In the genomic region with DNA sequence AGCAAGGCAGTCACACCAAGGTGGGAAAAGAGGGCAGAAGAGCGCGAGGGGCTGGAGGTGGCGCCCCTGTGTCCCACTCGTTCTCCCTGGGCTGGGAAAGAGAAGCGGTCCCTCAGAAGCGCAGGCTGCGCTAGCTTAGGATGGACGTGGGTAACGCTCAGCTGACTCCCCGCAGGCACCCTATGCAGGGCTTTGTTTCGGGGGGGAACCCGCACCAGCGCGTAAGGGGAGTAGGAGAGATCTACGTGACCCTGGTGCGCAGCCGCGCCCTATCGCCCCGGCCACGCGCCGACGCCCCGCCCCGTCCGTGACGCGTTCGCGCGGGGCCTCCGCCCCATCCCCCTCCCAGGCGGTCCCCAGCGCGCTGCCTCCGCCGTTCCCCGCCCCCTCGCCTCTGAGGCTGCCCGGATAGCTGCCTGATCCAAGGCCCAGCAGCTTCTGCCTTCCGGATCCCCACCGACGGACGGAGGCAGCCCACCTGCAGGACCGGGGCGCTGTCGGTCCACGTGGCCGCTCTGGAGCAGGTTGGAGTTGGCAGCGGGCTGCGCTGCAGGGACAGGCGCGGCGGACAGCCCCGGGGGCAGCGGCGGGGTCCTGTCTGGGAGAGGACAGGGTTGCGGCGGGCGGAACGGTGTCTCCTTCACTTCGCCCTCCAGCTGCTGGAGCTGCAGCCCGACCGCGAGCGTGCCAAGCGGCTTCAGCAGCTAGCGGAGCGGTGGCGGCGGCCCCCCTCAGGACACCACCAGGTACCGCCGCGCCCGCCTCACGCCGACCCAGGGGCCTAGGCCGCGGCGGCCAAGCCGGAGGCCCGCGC, we compare ENCODE assay signal across 1 cellular context.
TF ChIP-seq lines count a peak whose summit lies in the region.

A gene with protein sequence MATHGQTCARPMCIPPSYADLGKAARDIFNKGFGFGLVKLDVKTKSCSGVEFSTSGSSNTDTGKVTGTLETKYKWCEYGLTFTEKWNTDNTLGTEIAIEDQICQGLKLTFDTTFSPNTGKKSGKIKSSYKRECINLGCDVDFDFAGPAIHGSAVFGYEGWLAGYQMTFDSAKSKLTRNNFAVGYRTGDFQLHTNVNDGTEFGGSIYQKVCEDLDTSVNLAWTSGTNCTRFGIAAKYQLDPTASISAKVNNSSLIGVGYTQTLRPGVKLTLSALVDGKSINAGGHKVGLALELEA (plus strand): TSS at position 604 of the 814 bp plus-strand sequence. CDS start 363 bp downstream, outside the sequence.

TF ChIP-seq in K562, 482 proteins besides CTCF, POLR2A, EP300 and RAD21 (continued from another document and continues in another):
- TF ChIP-seq, protein P1, sequence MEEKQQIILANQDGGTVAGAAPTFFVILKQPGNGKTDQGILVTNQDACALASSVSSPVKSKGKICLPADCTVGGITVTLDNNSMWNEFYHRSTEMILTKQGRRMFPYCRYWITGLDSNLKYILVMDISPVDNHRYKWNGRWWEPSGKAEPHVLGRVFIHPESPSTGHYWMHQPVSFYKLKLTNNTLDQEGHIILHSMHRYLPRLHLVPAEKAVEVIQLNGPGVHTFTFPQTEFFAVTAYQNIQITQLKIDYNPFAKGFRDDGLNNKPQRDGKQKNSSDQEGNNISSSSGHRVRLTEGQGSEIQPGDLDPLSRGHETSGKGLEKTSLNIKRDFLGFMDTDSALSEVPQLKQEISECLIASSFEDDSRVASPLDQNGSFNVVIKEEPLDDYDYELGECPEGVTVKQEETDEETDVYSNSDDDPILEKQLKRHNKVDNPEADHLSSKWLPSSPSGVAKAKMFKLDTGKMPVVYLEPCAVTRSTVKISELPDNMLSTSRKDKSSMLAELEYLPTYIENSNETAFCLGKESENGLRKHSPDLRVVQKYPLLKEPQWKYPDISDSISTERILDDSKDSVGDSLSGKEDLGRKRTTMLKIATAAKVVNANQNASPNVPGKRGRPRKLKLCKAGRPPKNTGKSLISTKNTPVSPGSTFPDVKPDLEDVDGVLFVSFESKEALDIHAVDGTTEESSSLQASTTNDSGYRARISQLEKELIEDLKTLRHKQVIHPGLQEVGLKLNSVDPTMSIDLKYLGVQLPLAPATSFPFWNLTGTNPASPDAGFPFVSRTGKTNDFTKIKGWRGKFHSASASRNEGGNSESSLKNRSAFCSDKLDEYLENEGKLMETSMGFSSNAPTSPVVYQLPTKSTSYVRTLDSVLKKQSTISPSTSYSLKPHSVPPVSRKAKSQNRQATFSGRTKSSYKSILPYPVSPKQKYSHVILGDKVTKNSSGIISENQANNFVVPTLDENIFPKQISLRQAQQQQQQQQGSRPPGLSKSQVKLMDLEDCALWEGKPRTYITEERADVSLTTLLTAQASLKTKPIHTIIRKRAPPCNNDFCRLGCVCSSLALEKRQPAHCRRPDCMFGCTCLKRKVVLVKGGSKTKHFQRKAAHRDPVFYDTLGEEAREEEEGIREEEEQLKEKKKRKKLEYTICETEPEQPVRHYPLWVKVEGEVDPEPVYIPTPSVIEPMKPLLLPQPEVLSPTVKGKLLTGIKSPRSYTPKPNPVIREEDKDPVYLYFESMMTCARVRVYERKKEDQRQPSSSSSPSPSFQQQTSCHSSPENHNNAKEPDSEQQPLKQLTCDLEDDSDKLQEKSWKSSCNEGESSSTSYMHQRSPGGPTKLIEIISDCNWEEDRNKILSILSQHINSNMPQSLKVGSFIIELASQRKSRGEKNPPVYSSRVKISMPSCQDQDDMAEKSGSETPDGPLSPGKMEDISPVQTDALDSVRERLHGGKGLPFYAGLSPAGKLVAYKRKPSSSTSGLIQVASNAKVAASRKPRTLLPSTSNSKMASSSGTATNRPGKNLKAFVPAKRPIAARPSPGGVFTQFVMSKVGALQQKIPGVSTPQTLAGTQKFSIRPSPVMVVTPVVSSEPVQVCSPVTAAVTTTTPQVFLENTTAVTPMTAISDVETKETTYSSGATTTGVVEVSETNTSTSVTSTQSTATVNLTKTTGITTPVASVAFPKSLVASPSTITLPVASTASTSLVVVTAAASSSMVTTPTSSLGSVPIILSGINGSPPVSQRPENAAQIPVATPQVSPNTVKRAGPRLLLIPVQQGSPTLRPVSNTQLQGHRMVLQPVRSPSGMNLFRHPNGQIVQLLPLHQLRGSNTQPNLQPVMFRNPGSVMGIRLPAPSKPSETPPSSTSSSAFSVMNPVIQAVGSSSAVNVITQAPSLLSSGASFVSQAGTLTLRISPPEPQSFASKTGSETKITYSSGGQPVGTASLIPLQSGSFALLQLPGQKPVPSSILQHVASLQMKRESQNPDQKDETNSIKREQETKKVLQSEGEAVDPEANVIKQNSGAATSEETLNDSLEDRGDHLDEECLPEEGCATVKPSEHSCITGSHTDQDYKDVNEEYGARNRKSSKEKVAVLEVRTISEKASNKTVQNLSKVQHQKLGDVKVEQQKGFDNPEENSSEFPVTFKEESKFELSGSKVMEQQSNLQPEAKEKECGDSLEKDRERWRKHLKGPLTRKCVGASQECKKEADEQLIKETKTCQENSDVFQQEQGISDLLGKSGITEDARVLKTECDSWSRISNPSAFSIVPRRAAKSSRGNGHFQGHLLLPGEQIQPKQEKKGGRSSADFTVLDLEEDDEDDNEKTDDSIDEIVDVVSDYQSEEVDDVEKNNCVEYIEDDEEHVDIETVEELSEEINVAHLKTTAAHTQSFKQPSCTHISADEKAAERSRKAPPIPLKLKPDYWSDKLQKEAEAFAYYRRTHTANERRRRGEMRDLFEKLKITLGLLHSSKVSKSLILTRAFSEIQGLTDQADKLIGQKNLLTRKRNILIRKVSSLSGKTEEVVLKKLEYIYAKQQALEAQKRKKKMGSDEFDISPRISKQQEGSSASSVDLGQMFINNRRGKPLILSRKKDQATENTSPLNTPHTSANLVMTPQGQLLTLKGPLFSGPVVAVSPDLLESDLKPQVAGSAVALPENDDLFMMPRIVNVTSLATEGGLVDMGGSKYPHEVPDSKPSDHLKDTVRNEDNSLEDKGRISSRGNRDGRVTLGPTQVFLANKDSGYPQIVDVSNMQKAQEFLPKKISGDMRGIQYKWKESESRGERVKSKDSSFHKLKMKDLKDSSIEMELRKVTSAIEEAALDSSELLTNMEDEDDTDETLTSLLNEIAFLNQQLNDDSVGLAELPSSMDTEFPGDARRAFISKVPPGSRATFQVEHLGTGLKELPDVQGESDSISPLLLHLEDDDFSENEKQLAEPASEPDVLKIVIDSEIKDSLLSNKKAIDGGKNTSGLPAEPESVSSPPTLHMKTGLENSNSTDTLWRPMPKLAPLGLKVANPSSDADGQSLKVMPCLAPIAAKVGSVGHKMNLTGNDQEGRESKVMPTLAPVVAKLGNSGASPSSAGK (IDR thresholded peaks at IDR 0.05) = 0 out of 2 replicates have a peak, but pooled peaks have one; percentile 71
- TF ChIP-seq, protein P2, sequence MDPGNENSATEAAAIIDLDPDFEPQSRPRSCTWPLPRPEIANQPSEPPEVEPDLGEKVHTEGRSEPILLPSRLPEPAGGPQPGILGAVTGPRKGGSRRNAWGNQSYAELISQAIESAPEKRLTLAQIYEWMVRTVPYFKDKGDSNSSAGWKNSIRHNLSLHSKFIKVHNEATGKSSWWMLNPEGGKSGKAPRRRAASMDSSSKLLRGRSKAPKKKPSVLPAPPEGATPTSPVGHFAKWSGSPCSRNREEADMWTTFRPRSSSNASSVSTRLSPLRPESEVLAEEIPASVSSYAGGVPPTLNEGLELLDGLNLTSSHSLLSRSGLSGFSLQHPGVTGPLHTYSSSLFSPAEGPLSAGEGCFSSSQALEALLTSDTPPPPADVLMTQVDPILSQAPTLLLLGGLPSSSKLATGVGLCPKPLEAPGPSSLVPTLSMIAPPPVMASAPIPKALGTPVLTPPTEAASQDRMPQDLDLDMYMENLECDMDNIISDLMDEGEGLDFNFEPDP (CRISPR knock-in tag; IDR thresholded peaks at IDR 0.05) = peak; percentile 68; the same call in 1 of the 2 replicates
- TF ChIP-seq, protein P3, sequence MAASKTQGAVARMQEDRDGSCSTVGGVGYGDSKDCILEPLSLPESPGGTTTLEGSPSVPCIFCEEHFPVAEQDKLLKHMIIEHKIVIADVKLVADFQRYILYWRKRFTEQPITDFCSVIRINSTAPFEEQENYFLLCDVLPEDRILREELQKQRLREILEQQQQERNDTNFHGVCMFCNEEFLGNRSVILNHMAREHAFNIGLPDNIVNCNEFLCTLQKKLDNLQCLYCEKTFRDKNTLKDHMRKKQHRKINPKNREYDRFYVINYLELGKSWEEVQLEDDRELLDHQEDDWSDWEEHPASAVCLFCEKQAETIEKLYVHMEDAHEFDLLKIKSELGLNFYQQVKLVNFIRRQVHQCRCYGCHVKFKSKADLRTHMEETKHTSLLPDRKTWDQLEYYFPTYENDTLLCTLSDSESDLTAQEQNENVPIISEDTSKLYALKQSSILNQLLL (CRISPR knock-in tag; IDR thresholded peaks at IDR 0.05; ENCODE audit: borderline replicate concordance) = no peak
- TF ChIP-seq TEAD2 (tag; IDR thresholded peaks at IDR 0.05) = no peak
- TF ChIP-seq POLR2G (IDR thresholded peaks at IDR 0.05; ENCODE audit: low read depth, low read length) = peak; percentile 96
- no peak for TF ChIP-seq HOXB6 (CRISPR knock-in tag; IDR thresholded peaks at IDR 0.05; ENCODE audit: borderline replicate concordance)
- TF ChIP-seq HDAC1 (IDR thresholded peaks at IDR 0.05) = peak in 1 of 2 experiments; percentile 88; a peak in 2 of 4 replicates
- TF ChIP-seq CBFA2T3 (IDR thresholded peaks at IDR 0.05) = peak; percentile 44; the same call in 1 of the 2 replicates
- no peak for TF ChIP-seq HDGF (IDR thresholded peaks at IDR 0.05)
- TF ChIP-seq ZNF274 (IDR thresholded peaks at IDR 0.05; ENCODE audit: borderline replicate concordance, low read depth, low read length) = no peak
- peak; percentile 86 for TF ChIP-seq KDM5B (IDR thresholded peaks at IDR 0.05; ENCODE audit: insufficient replicate concordance, low read depth, low read length)
- TF ChIP-seq PHB2 (IDR thresholded peaks at IDR 0.05; ENCODE audit: low read depth) = no peak
- TF ChIP-seq XRCC4 (IDR thresholded peaks at IDR 0.05; ENCODE audit: extremely low read depth, insufficient read depth, insufficient read length) = no peak
- no peak for TF ChIP-seq ZNF79 (CRISPR knock-in tag; IDR thresholded peaks at IDR 0.05; ENCODE audit: low read depth)
- TF ChIP-seq, protein P4, sequence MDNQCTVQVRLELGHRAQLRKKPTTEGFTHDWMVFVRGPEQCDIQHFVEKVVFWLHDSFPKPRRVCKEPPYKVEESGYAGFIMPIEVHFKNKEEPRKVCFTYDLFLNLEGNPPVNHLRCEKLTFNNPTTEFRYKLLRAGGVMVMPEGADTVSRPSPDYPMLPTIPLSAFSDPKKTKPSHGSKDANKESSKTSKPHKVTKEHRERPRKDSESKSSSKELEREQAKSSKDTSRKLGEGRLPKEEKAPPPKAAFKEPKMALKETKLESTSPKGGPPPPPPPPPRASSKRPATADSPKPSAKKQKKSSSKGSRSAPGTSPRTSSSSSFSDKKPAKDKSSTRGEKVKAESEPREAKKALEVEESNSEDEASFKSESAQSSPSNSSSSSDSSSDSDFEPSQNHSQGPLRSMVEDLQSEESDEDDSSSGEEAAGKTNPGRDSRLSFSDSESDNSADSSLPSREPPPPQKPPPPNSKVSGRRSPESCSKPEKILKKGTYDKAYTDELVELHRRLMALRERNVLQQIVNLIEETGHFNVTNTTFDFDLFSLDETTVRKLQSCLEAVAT (IDR thresholded peaks at IDR 0.05) = peak in 1 of 2 experiments; percentile 2; a peak in 2 of 4 replicates
- TF ChIP-seq, protein P5, sequence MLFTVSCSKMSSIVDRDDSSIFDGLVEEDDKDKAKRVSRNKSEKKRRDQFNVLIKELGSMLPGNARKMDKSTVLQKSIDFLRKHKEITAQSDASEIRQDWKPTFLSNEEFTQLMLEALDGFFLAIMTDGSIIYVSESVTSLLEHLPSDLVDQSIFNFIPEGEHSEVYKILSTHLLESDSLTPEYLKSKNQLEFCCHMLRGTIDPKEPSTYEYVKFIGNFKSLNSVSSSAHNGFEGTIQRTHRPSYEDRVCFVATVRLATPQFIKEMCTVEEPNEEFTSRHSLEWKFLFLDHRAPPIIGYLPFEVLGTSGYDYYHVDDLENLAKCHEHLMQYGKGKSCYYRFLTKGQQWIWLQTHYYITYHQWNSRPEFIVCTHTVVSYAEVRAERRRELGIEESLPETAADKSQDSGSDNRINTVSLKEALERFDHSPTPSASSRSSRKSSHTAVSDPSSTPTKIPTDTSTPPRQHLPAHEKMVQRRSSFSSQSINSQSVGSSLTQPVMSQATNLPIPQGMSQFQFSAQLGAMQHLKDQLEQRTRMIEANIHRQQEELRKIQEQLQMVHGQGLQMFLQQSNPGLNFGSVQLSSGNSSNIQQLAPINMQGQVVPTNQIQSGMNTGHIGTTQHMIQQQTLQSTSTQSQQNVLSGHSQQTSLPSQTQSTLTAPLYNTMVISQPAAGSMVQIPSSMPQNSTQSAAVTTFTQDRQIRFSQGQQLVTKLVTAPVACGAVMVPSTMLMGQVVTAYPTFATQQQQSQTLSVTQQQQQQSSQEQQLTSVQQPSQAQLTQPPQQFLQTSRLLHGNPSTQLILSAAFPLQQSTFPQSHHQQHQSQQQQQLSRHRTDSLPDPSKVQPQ (CRISPR knock-in tag; IDR thresholded peaks at IDR 0.05; ENCODE audit: borderline replicate concordance) = no peak
- no peak; the same call in 1 of the 2 replicates for TF ChIP-seq CEBPG (CRISPR knock-in tag; IDR thresholded peaks at IDR 0.05)
- TF ChIP-seq CEBPG (tag; conservative IDR thresholded peaks at IDR 0.05 in 1 of 2, IDR thresholded peaks at IDR 0.05 in 1 of 2) = no peak
- no peak; the same call in 1 of the 2 replicates for TF ChIP-seq SOX6 (IDR thresholded peaks at IDR 0.05)
- TF ChIP-seq, protein P6, sequence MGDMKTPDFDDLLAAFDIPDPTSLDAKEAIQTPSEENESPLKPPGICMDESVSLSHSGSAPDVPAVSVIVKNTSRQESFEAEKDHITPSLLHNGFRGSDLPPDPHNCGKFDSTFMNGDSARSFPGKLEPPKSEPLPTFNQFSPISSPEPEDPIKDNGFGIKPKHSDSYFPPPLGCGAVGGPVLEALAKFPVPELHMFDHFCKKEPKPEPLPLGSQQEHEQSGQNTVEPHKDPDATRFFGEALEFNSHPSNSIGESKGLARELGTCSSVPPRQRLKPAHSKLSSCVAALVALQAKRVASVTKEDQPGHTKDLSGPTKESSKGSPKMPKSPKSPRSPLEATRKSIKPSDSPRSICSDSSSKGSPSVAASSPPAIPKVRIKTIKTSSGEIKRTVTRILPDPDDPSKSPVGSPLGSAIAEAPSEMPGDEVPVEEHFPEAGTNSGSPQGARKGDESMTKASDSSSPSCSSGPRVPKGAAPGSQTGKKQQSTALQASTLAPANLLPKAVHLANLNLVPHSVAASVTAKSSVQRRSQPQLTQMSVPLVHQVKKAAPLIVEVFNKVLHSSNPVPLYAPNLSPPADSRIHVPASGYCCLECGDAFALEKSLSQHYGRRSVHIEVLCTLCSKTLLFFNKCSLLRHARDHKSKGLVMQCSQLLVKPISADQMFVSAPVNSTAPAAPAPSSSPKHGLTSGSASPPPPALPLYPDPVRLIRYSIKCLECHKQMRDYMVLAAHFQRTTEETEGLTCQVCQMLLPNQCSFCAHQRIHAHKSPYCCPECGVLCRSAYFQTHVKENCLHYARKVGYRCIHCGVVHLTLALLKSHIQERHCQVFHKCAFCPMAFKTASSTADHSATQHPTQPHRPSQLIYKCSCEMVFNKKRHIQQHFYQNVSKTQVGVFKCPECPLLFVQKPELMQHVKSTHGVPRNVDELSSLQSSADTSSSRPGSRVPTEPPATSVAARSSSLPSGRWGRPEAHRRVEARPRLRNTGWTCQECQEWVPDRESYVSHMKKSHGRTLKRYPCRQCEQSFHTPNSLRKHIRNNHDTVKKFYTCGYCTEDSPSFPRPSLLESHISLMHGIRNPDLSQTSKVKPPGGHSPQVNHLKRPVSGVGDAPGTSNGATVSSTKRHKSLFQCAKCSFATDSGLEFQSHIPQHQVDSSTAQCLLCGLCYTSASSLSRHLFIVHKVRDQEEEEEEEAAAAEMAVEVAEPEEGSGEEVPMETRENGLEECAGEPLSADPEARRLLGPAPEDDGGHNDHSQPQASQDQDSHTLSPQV (IDR thresholded peaks at IDR 0.05) = no peak; the same call in 1 of the 2 replicates
- peak; percentile 44 for TF ChIP-seq POLR2AphosphoS5 (IDR thresholded peaks at IDR 0.05; ENCODE audit: control insufficient read depth, insufficient read depth, low read depth, low read length)
